10 cellular contexts compared by ENCODE assay signal in genomic region chr1:246579818-246580217, GRCh38. TPM values are rescaled to one million over a fixed set of nuclear protein-coding genes. Genes with fewer than 3 reads are reported as not detected.
DNase-seq lines count a peak whose midpoint lies in the region; ATAC-seq and TF ChIP-seq lines count a peak whose summit lies in the region.
"Had no signal": no experiment of that assay in that cellular context is flagged by ENCODE, and none has a peak within 500 bp of the region (broad histone marks: within the 10 kb centered on the region; RNA-seq: fewer than 3 reads in every experiment).

No MANE protein-coding gene starts in this region.

- H3K4me1 ChIP-seq in uterus: peaks cover 0 to 14% of the 10 kb centered on the region in 2 donors

- ATAC-seq in natural killer cell treated with Interleukin-12 subunit alpha and Interleukin-12 subunit beta and Interleukin-15 and Interleukin-18, amount 100 ng/mL, for 72 hours: no peak
- no peak for ATAC-seq in natural killer cell
- peak; percentile 77 for ATAC-seq in HG03066 (IDR thresholded peaks at IDR 0.05; ENCODE audit: low read depth, unreplicated experiment)

- H3K27ac ChIP-seq in uterus: peak overlapping the region; percentile 20 to 70

- H3K27ac Mint-ChIP-seq in natural killer cell treated with Interleukin-12 subunit alpha and Interleukin-12 subunit beta and Interleukin-15 and Interleukin-18, amount 100 ng/mL, for 72 hours: peak overlapping the region; percentile 16 to 22
- peak overlapping the region in 1 of 2 donors; percentile 8 for H3K27ac Mint-ChIP-seq in natural killer cell

- no peak for DNase-seq in natural killer cell treated with Interleukin-12 subunit alpha and Interleukin-12 subunit beta and Interleukin-15 and Interleukin-18, amount 100 ng/mL, for 72 hours (ENCODE audit: low spot score)
- DNase-seq in natural killer cell: no peak
- peak; percentile 42 for DNase-seq in amniotic epithelial cell (ENCODE audit: low read depth)
- no peak for DNase-seq in uterus
- DNase-seq in SHP77 (lab: John Stamatoyannopoulos, UW): no peak
- DNase-seq in amniotic stem cell (lab: John Stamatoyannopoulos, UW): no peak
- no peak for DNase-seq in LoVo (ENCODE audit: low spot score)
- DNase-seq: activated T-cell treated with anti-CD3 and anti-CD28 coated beads, Interleukin-2, amount 50 U/mL, for 4 hours; Caco-2 had no signal

- no peaks in the 10 kb centered on the region for H3K9me3 Mint-ChIP-seq in natural killer cell treated with Interleukin-12 subunit alpha and Interleukin-12 subunit beta and Interleukin-15 and Interleukin-18, amount 100 ng/mL, for 72 hours
- no peaks in the 10 kb centered on the region for H3K9me3 Mint-ChIP-seq in natural killer cell
- H3K9me3 Mint-ChIP-seq: activated T-cell treated with anti-CD3 and anti-CD28 coated beads, Interleukin-2, amount 50 U/mL, for 4 hours had no signal

- peaks cover 45 to 46% of the 10 kb centered on the region in 2 donors for H3K4me1 Mint-ChIP-seq in natural killer cell treated with Interleukin-12 subunit alpha and Interleukin-12 subunit beta and Interleukin-15 and Interleukin-18, amount 100 ng/mL, for 72 hours (ENCODE audit: low read depth in 2 of 2)
- peaks cover 44 to 55% of the 10 kb centered on the region in 2 donors for H3K4me1 Mint-ChIP-seq in natural killer cell

- no peak overlapping the region for H3K4me3 ChIP-seq in uterus

- no peaks in the 10 kb centered on the region for H3K36me3 ChIP-seq in uterus

- H3K9me3 ChIP-seq in uterus: no peaks in the 10 kb centered on the region
- H3K9me3 ChIP-seq: Caco-2 had no signal

- TF ChIP-seq POLR2A in uterus (IDR thresholded peaks at IDR 0.05): no peak

- intact Hi-C loops in natural killer cell (cut with micrococcal nuclease) (no loop called here), uterus (cut with DNase I; ENCODE audit: low total_unique reads) (no loop called here)

- no peak for TF ChIP-seq CTCF in natural killer cell (IDR thresholded peaks at IDR 0.05)
- no peak for TF ChIP-seq CTCF in uterus (IDR thresholded peaks at IDR 0.05)

- no peaks in the 10 kb centered on the region for H3K27me3 Mint-ChIP-seq in natural killer cell treated with Interleukin-12 subunit alpha and Interleukin-12 subunit beta and Interleukin-15 and Interleukin-18, amount 100 ng/mL, for 72 hours
- no peaks in the 10 kb centered on the region for H3K27me3 Mint-ChIP-seq in natural killer cell (ENCODE audit: low read depth in 2 of 2)

- no peaks in the 10 kb centered on the region for H3K27me3 ChIP-seq in uterus

- H3K36me3 Mint-ChIP-seq in natural killer cell treated with Interleukin-12 subunit alpha and Interleukin-12 subunit beta and Interleukin-15 and Interleukin-18, amount 100 ng/mL, for 72 hours: no peaks in the 10 kb centered on the region
- no peaks in the 10 kb centered on the region for H3K36me3 Mint-ChIP-seq in natural killer cell

- no peak overlapping the region for H3K4me3 Mint-ChIP-seq in natural killer cell treated with Interleukin-12 subunit alpha and Interleukin-12 subunit beta and Interleukin-15 and Interleukin-18, amount 100 ng/mL, for 72 hours
- no peak overlapping the region for H3K4me3 Mint-ChIP-seq in natural killer cell
- H3K4me3 Mint-ChIP-seq: activated T-cell treated with anti-CD3 and anti-CD28 coated beads, Interleukin-2, amount 50 U/mL, for 4 hours had no signal

RNA-seq across cellular contexts. Expression of gene CNST, which starts 13.6 kb away (rescaled TPM):
- 10 to 100 TPM; 31.0 to 37.6 TPM for total RNA-seq in natural killer cell treated with Interleukin-12 subunit alpha and Interleukin-12 subunit beta and Interleukin-15 and Interleukin-18, amount 100 ng/mL, for 72 hours
- total RNA-seq in natural killer cell (10 to 100 TPM; 48.2 to 56.1 (median 49.7) TPM), uterus (10 to 100 TPM; 19.7 to 31.0 (median 29.2) TPM)

RNA-seq across cellular contexts. Expression of gene TFB2M, which starts 13.8 kb away (rescaled TPM):
- total RNA-seq in natural killer cell treated with Interleukin-12 subunit alpha and Interleukin-12 subunit beta and Interleukin-15 and Interleukin-18, amount 100 ng/mL, for 72 hours: 10 to 100 TPM; 15.7 to 20.3 TPM
- total RNA-seq in natural killer cell (10 to 100 TPM; 13.4 to 15.1 (median 15.1) TPM), uterus (10 to 100 TPM in 1 of 4 donors, 1 to 10 TPM in 3; 3.5 to 25.0 (median 8.8) TPM)
